Comparison of ENCODE assay signal across 1 cellular context in genomic region chr1:22915280-22915679, GRCh38.
TF ChIP-seq lines count a peak whose summit lies in the region.

No MANE protein-coding gene starts in this region.

TF ChIP-seq in H1, 55 proteins besides CTCF, POLR2A, EP300 and RAD21 (continued from another document):
- TF ChIP-seq, protein P1, sequence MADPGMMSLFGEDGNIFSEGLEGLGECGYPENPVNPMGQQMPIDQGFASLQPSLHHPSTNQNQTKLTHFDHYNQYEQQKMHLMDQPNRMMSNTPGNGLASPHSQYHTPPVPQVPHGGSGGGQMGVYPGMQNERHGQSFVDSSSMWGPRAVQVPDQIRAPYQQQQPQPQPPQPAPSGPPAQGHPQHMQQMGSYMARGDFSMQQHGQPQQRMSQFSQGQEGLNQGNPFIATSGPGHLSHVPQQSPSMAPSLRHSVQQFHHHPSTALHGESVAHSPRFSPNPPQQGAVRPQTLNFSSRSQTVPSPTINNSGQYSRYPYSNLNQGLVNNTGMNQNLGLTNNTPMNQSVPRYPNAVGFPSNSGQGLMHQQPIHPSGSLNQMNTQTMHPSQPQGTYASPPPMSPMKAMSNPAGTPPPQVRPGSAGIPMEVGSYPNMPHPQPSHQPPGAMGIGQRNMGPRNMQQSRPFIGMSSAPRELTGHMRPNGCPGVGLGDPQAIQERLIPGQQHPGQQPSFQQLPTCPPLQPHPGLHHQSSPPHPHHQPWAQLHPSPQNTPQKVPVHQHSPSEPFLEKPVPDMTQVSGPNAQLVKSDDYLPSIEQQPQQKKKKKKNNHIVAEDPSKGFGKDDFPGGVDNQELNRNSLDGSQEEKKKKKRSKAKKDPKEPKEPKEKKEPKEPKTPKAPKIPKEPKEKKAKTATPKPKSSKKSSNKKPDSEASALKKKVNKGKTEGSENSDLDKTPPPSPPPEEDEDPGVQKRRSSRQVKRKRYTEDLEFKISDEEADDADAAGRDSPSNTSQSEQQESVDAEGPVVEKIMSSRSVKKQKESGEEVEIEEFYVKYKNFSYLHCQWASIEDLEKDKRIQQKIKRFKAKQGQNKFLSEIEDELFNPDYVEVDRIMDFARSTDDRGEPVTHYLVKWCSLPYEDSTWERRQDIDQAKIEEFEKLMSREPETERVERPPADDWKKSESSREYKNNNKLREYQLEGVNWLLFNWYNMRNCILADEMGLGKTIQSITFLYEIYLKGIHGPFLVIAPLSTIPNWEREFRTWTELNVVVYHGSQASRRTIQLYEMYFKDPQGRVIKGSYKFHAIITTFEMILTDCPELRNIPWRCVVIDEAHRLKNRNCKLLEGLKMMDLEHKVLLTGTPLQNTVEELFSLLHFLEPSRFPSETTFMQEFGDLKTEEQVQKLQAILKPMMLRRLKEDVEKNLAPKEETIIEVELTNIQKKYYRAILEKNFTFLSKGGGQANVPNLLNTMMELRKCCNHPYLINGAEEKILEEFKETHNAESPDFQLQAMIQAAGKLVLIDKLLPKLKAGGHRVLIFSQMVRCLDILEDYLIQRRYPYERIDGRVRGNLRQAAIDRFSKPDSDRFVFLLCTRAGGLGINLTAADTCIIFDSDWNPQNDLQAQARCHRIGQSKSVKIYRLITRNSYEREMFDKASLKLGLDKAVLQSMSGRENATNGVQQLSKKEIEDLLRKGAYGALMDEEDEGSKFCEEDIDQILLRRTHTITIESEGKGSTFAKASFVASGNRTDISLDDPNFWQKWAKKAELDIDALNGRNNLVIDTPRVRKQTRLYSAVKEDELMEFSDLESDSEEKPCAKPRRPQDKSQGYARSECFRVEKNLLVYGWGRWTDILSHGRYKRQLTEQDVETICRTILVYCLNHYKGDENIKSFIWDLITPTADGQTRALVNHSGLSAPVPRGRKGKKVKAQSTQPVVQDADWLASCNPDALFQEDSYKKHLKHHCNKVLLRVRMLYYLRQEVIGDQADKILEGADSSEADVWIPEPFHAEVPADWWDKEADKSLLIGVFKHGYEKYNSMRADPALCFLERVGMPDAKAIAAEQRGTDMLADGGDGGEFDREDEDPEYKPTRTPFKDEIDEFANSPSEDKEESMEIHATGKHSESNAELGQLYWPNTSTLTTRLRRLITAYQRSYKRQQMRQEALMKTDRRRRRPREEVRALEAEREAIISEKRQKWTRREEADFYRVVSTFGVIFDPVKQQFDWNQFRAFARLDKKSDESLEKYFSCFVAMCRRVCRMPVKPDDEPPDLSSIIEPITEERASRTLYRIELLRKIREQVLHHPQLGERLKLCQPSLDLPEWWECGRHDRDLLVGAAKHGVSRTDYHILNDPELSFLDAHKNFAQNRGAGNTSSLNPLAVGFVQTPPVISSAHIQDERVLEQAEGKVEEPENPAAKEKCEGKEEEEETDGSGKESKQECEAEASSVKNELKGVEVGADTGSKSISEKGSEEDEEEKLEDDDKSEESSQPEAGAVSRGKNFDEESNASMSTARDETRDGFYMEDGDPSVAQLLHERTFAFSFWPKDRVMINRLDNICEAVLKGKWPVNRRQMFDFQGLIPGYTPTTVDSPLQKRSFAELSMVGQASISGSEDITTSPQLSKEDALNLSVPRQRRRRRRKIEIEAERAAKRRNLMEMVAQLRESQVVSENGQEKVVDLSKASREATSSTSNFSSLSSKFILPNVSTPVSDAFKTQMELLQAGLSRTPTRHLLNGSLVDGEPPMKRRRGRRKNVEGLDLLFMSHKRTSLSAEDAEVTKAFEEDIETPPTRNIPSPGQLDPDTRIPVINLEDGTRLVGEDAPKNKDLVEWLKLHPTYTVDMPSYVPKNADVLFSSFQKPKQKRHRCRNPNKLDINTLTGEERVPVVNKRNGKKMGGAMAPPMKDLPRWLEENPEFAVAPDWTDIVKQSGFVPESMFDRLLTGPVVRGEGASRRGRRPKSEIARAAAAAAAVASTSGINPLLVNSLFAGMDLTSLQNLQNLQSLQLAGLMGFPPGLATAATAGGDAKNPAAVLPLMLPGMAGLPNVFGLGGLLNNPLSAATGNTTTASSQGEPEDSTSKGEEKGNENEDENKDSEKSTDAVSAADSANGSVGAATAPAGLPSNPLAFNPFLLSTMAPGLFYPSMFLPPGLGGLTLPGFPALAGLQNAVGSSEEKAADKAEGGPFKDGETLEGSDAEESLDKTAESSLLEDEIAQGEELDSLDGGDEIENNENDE (IDR thresholded peaks at IDR 0.05; ENCODE audit: insufficient replicate concordance, low read length) = no peak
- TF ChIP-seq SIRT6 (IDR thresholded peaks at IDR 0.05; ENCODE audit: low read length) (no peak), GABPA (IDR thresholded peaks at IDR 0.05; ENCODE audit: borderline replicate concordance, insufficient read depth, low read length) (no peak), CEBPB (IDR thresholded peaks at IDR 0.05; ENCODE audit: low read depth, low read length) (no peak), HDAC2 (IDR thresholded peaks at IDR 0.05; ENCODE audit: borderline replicate concordance in 1 of 2, low read depth in 2 of 2, low read length in 2 of 2) (no peak), CTBP2 (IDR thresholded peaks at IDR 0.05; ENCODE audit: borderline replicate concordance, insufficient read depth, insufficient read length, low read length) (no peak), SRF (IDR thresholded peaks at IDR 0.05; ENCODE audit: low read depth, low read length) (no peak), SP4 (IDR thresholded peaks at IDR 0.05; ENCODE audit: low read length) (no peak), SIX5 (IDR thresholded peaks at IDR 0.05; ENCODE audit: low read depth, low read length) (no peak), TEAD4 (IDR thresholded peaks at IDR 0.05; ENCODE audit: low read depth, low read length) (no peak), EZH2 (IDR thresholded peaks at IDR 0.05; ENCODE audit: low read depth, low read length, severe bottlenecking) (no peak), CHD1 (IDR thresholded peaks at IDR 0.05; ENCODE audit: low read depth, low read length) (no peak), TBP (IDR thresholded peaks at IDR 0.05; ENCODE audit: low read depth, low read length) (no peak), SIN3A (conservative IDR thresholded peaks at IDR 0.05 in 1 of 2, IDR thresholded peaks at IDR 0.05 in 1 of 2; ENCODE audit: low read depth in 1 of 2, low read length in 2 of 2) (no peak)
